Comparison of ENCODE assay signal across 24 cellular contexts in genomic region chr16:76201385-76201784, GRCh38.
"Had no signal": no experiment of that assay in that cellular context is flagged by ENCODE, and none has a peak within 500 bp of the region (broad histone marks: within the 10 kb centered on the region; RNA-seq: fewer than 3 reads in every experiment).

No MANE protein-coding gene starts in this region.

- H3K36me3 Mint-ChIP-seq: brain, memory B cell had no signal

- H3K27ac Mint-ChIP-seq: activated B cell treated with CpG ODN at 0.5 μM for 24 hours; activated naive CD8-positive, alpha-beta T cell treated with anti-CD3 and anti-CD28 coated beads, Interleukin-2, amount 50 U/mL, for 24 hours; brain; memory B cell; nephron progenitor cell; stimulated activated naive CD8-positive, alpha-beta T cell treated with anti-CD3 and anti-CD28 coated beads, Interleukin-15, amount 100 ng/mL, for 72 hours; T-helper 1 cell treated with Interleukin-12 subunit alpha and Interleukin-12 subunit beta and Interleukin-4 antibody, amounts not matched to agents 30 μg/mL and 1 μg/mL, for 36 hours had no signal

- H3K27ac ChIP-seq: heart left ventricle, right lobe of liver, skin epidermis, tibial nerve had no signal

- H3K36me3 ChIP-seq: heart left ventricle, right lobe of liver, tibial nerve had no signal

- H3K4me1 Mint-ChIP-seq: activated B cell treated with CpG ODN at 0.5 μM for 24 hours; activated naive CD8-positive, alpha-beta T cell treated with anti-CD3 and anti-CD28 coated beads, Interleukin-2, amount 50 U/mL, for 24 hours; memory B cell; nephron progenitor cell; stimulated activated naive CD8-positive, alpha-beta T cell treated with anti-CD3 and anti-CD28 coated beads, Interleukin-15, amount 100 ng/mL, for 72 hours had no signal

- H3K27me3 ChIP-seq: heart left ventricle, right lobe of liver, tibial nerve had no signal

- H3K9me3 ChIP-seq: right lobe of liver, tibial nerve had no signal

- H3K4me3 Mint-ChIP-seq: activated B cell treated with CpG ODN at 0.5 μM for 24 hours; activated naive CD8-positive, alpha-beta T cell treated with anti-CD3 and anti-CD28 coated beads, Interleukin-2, amount 50 U/mL, for 24 hours; brain; memory B cell; nephron progenitor cell; stimulated activated naive CD8-positive, alpha-beta T cell treated with anti-CD3 and anti-CD28 coated beads, Interleukin-15, amount 100 ng/mL, for 72 hours; T-helper 1 cell treated with Interleukin-12 subunit alpha and Interleukin-12 subunit beta and Interleukin-4 antibody, amounts not matched to agents 30 μg/mL and 1 μg/mL, for 36 hours had no signal

- H3K27me3 Mint-ChIP-seq: activated B cell treated with CpG ODN at 0.5 μM for 24 hours; activated naive CD8-positive, alpha-beta T cell treated with anti-CD3 and anti-CD28 coated beads, Interleukin-2, amount 50 U/mL, for 24 hours; memory B cell; stimulated activated naive CD8-positive, alpha-beta T cell treated with anti-CD3 and anti-CD28 coated beads, Interleukin-15, amount 100 ng/mL, for 72 hours had no signal

- H3K4me3 ChIP-seq: heart left ventricle, right lobe of liver, skin epidermis, tibial nerve had no signal

- H3K4me1 ChIP-seq: heart left ventricle, right lobe of liver, tibial nerve had no signal

- DNase-seq: activated B cell treated with CpG ODN at 0.5 μM for 24 hours; activated CD4-positive, alpha-beta T cell treated with anti-CD3 and anti-CD28 coated beads for 4 hours; activated CD4-positive, alpha-beta T cell treated with anti-CD3 and anti-CD28 coated beads, Interleukin-2, amount 50 U/mL, for 48 hours; activated effector memory CD4-positive, alpha-beta T cell treated with anti-CD3 and anti-CD28 coated beads, Interleukin-2, amount 50 U/mL, for 16 hours; activated naive CD4-positive, alpha-beta T cell treated with anti-CD3 and anti-CD28 coated beads, Interleukin-2, amount 50 U/mL, for 16 hours; activated naive CD8-positive, alpha-beta T cell treated with anti-CD3 and anti-CD28 coated beads, Interleukin-2, amount 50 U/mL, for 24 hours; anterior cingulate cortex; central memory CD4-positive, alpha-beta T cell; effector memory CD4-positive, alpha-beta T cell; heart left ventricle; islet precursor cell; left cardiac atrium; nephron progenitor cell; occipital lobe; posterior cingulate gyrus; right lobe of liver; stimulated activated CD4-positive, alpha-beta T cell treated with anti-CD3 and anti-CD28 coated beads, Interleukin-1b, Interleukin-23, amount 100 ng/mL, for 48 hours; stimulated activated naive CD8-positive, alpha-beta T cell treated with anti-CD3 and anti-CD28 coated beads, Interleukin-15, amount 100 ng/mL, for 72 hours; T1000 had no signal
